Comparison of ENCODE assay signal across 18 cellular contexts in the genomic region with DNA sequence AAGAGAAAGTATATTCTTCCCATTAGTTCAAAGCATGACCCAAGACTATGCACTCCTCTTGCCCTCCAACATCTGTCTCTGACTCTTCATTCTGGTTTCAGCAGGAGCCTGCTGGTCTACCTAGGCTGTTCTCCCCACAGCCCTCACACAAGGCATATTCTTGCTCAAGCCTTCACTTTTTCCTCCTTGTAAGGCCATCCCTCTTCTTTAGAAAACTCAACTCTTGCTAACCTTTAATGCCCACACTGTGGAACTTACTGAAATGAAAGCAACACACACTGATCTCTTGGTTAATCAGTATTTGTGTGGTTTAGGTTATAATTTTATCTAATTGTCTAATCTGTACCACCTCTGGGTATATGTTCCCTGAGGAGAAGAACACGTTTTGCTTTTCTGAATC.
A peak's percentile ranks its signal among the peaks of the same experiment; 100 is the strongest.
DNase-seq lines count a peak whose midpoint lies in the region; ATAC-seq and TF ChIP-seq lines count a peak whose summit lies in the region.
"Had no signal": no experiment of that assay in that cellular context is flagged by ENCODE, and none has a peak within 500 bp of the region (broad histone marks: within the 10 kb centered on the region; RNA-seq: fewer than 3 reads in every experiment).

No MANE protein-coding gene starts in this region.

- POLR2A ChIA-PET in A673 (lab: Charles Lee; ENCODE audit: low non-redundant PET) = no interaction called here

- H3K27me3 ChIP-seq in spleen (replicated peaks in 1 of 7) (no peaks in the 10 kb centered on the region), prostate gland (replicated peaks; ENCODE audit: insufficient read depth) (no peaks in the 10 kb centered on the region), A673 (replicated peaks; ENCODE audit: insufficient read depth, low read depth, low read length, poor library complexity) (peaks cover 95% of the 10 kb centered on the region)

- H3K9me3 Mint-ChIP-seq in central memory CD8-positive, alpha-beta T cell = no peaks in the 10 kb centered on the region
- H3K9me3 Mint-ChIP-seq: brain had no signal

- peaks cover 50% of the 10 kb centered on the region for H3K4me1 Mint-ChIP-seq in T-helper 17 cell
- peaks cover 63% of the 10 kb centered on the region for H3K4me1 Mint-ChIP-seq in central memory CD8-positive, alpha-beta T cell

- TF ChIP-seq POLR2A in spleen (IDR thresholded peaks at IDR 0.05) = no peak
- TF ChIP-seq POLR2A in prostate gland (IDR thresholded peaks at IDR 0.05) = no peak

- peaks cover 29% of the 10 kb centered on the region for H3K36me3 Mint-ChIP-seq in T-helper 17 cell (ENCODE audit: low read depth)
- H3K36me3 Mint-ChIP-seq in central memory CD8-positive, alpha-beta T cell (ENCODE audit: insufficient read depth) = peaks cover 42% of the 10 kb centered on the region
- H3K36me3 Mint-ChIP-seq: brain, naive B cell had no signal

- H3K4me1 ChIP-seq in spleen (peaks cover 0 to 5% (median 0%) of the 10 kb centered on the region in 6 donors), prostate gland (replicated peaks) (no peaks in the 10 kb centered on the region), A673 (ENCODE audit: insufficient read depth, low read length, poor library complexity, severe bottlenecking) (no peaks in the 10 kb centered on the region)

- peak overlapping the region; percentile 27 for H3K27ac Mint-ChIP-seq in T-helper 17 cell
- H3K27ac Mint-ChIP-seq in central memory CD8-positive, alpha-beta T cell (ENCODE audit: low read depth) = peak overlapping the region; percentile 74
- H3K27ac Mint-ChIP-seq: brain, naive B cell, progenitor cell of endocrine pancreas had no signal

- intact Hi-C loops in spleen (cut with DNase I; ENCODE audit: low total_unique reads) (no loop called here), prostate gland (cut with DNase I) (no loop called here), A673 (cut with micrococcal nuclease; ENCODE audit: unreplicated experiment) (no loop called here)

- H3K27ac ChIP-seq in spleen = no peak overlapping the region
- H3K27ac ChIP-seq in prostate gland = no peak overlapping the region
- no peak overlapping the region for H3K27ac ChIP-seq in A673 (ENCODE audit: low read depth, low read length, poor library complexity, severe bottlenecking)

- H3K4me3 Mint-ChIP-seq in T-helper 17 cell = peak overlapping the region; percentile 0
- peak overlapping the region; percentile 1 for H3K4me3 Mint-ChIP-seq in central memory CD8-positive, alpha-beta T cell
- H3K4me3 Mint-ChIP-seq: brain, naive B cell had no signal

- H3K27me3 Mint-ChIP-seq in T-helper 17 cell = no peaks in the 10 kb centered on the region
- no peaks in the 10 kb centered on the region for H3K27me3 Mint-ChIP-seq in central memory CD8-positive, alpha-beta T cell
- H3K27me3 Mint-ChIP-seq: naive B cell, progenitor cell of endocrine pancreas had no signal

- H3K36me3 ChIP-seq in spleen (no peaks in the 10 kb centered on the region), prostate gland (no peaks in the 10 kb centered on the region), A673 (ENCODE audit: insufficient read depth, low read length, poor library complexity, severe bottlenecking) (no peaks in the 10 kb centered on the region)

- peak; percentile 36 for ATAC-seq in T-helper 17 cell
- ATAC-seq in central memory CD8-positive, alpha-beta T cell (replicated peaks; ENCODE audit: extremely low read depth, poor library complexity, severe bottlenecking) = peak; percentile 69
- ATAC-seq: esophagus mucosa had no signal

- no TSS peak for BruUV-seq in A673 (replicated peaks; lab: Mats Ljungman, UMichigan)

- H3K4me3 ChIP-seq in spleen (no peak overlapping the region), prostate gland (no peak overlapping the region), A673 (ENCODE audit: low read depth, low read length, poor library complexity, severe bottlenecking) (no peak overlapping the region)

- DNase-seq in activated T-cell treated with anti-CD3 and anti-CD28 coated beads for 48 hours (ENCODE audit: low read depth) (peak; percentile 51), activated T-cell treated with anti-CD3 and anti-CD28 coated beads for 4 hours (no peak), T-helper 17 cell (no peak), spleen (no peak), prostate gland (ENCODE audit: low spot score) (no peak), A673 (ENCODE audit: low spot score) (no peak)
- DNase-seq in central memory CD8-positive, alpha-beta T cell (ENCODE audit: low spot score in 2 of 2) = no peak
- peak; percentile 32 to 38 (median 38) for DNase-seq in stimulated activated CD4-positive, alpha-beta T cell treated with anti-CD3 and anti-CD28 coated beads, TNF-alpha, amount 100 ng/mL, for 48 hours (ENCODE audit: low read depth in 3 of 3)
- DNase-seq: activated effector memory CD4-positive, alpha-beta T cell treated with anti-CD3 and anti-CD28 coated beads, Interleukin-2, amount 50 U/mL, for 16 hours; dermis blood vessel endothelial cell; DMS79 treated with DMSO at 0.1 percent for 48 hours; naive B cell; NCI-H146; NCI-H345; Right ventricle myocardium superior had no signal

- H3K9me3 ChIP-seq in T-helper 17 cell (ENCODE audit: control insufficient read depth, low read length, poor library complexity, severe bottlenecking) (no peaks in the 10 kb centered on the region), spleen (no peaks in the 10 kb centered on the region), prostate gland (no peaks in the 10 kb centered on the region), A673 (ENCODE audit: low read depth, low read length, poor library complexity, severe bottlenecking) (no peaks in the 10 kb centered on the region)

- WGBS in spleen, 5 donors = 56 to 76% (median 67%) methylated on average over 1 of the region's 1 CpG
- 64% methylated on average over 1 of the region's 1 CpG for WGBS in prostate gland

- TF ChIP-seq CTCF in spleen (IDR thresholded peaks at IDR 0.05 in 8 of 11, conservative IDR thresholded peaks at IDR 0.05 in 3 of 11) (no peak), prostate gland (IDR thresholded peaks at IDR 0.05) (no peak), A673 (conservative IDR thresholded peaks at IDR 0.05; ENCODE audit: low read depth, low read length) (no peak)

- CTCF ChIA-PET in A673 (lab: Charles Lee) = no interaction called here

Comparison
In these comparisons a context has a peak if more than half of its experiments do, and no peak if none do; other contexts are left out.
1. DNase-seq: peak in activated T-cell treated with anti-CD3 and anti-CD28 coated beads for 48 hours (single experiment) and stimulated activated CD4-positive, alpha-beta T cell treated with anti-CD3 and anti-CD28 coated beads, TNF-alpha, amount 100 ng/mL, for 48 hours (3 of 3); none in activated T-cell treated with anti-CD3 and anti-CD28 coated beads for 4 hours (single experiment), T-helper 17 cell (0 of 3), central memory CD8-positive, alpha-beta T cell (0 of 2), spleen (single experiment), prostate gland (single experiment) and A673 (single experiment).